Comparison of ENCODE assay signal across 1 cellular context in genomic region chr16:15911198-15911597, GRCh38.
TF ChIP-seq lines count a peak whose summit lies in the region.

No MANE protein-coding gene starts in this region.

TF ChIP-seq in HepG2, 621 proteins besides CTCF, POLR2A, EP300 and RAD21:
- TF ChIP-seq EHMT2 (IDR thresholded peaks at IDR 0.05; ENCODE audit: borderline replicate concordance, low read depth, low read length) (no peak), NBN (conservative IDR thresholded peaks at IDR 0.05) (0 out of 2 replicates have a peak, but pooled peaks have one; percentile 58), ZC3H13 (CRISPR knock-in tag; IDR thresholded peaks at IDR 0.05) (no peak), ZNF672 (CRISPR knock-in tag; IDR thresholded peaks at IDR 0.05) (no peak), ZNF282 (IDR thresholded peaks at IDR 0.05; ENCODE audit: partially characterized antibody) (peak; percentile 58), BRD4 (CRISPR knock-in tag; IDR thresholded peaks at IDR 0.05) (no peak), MEF2D (CRISPR knock-in tag; IDR thresholded peaks at IDR 0.05) (no peak), FOXK1 (CRISPR knock-in tag; IDR thresholded peaks at IDR 0.05; ENCODE audit: borderline replicate concordance, low read depth) (no peak), PLRG1 (conservative IDR thresholded peaks at IDR 0.05) (0 out of 2 replicates have a peak, but pooled peaks have one; percentile 62)
- TF ChIP-seq, protein P1, sequence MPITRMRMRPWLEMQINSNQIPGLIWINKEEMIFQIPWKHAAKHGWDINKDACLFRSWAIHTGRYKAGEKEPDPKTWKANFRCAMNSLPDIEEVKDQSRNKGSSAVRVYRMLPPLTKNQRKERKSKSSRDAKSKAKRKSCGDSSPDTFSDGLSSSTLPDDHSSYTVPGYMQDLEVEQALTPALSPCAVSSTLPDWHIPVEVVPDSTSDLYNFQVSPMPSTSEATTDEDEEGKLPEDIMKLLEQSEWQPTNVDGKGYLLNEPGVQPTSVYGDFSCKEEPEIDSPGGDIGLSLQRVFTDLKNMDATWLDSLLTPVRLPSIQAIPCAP (CRISPR knock-in tag; IDR thresholded peaks at IDR 0.05; ENCODE audit: low read depth) = no peak
- TF ChIP-seq, protein P2, sequence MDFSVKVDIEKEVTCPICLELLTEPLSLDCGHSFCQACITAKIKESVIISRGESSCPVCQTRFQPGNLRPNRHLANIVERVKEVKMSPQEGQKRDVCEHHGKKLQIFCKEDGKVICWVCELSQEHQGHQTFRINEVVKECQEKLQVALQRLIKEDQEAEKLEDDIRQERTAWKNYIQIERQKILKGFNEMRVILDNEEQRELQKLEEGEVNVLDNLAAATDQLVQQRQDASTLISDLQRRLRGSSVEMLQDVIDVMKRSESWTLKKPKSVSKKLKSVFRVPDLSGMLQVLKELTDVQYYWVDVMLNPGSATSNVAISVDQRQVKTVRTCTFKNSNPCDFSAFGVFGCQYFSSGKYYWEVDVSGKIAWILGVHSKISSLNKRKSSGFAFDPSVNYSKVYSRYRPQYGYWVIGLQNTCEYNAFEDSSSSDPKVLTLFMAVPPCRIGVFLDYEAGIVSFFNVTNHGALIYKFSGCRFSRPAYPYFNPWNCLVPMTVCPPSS (IDR thresholded peaks at IDR 0.05) = 0 out of 2 replicates have a peak, but pooled peaks have one; percentile 40
